24 cellular contexts compared by ENCODE assay signal in the genomic region with DNA sequence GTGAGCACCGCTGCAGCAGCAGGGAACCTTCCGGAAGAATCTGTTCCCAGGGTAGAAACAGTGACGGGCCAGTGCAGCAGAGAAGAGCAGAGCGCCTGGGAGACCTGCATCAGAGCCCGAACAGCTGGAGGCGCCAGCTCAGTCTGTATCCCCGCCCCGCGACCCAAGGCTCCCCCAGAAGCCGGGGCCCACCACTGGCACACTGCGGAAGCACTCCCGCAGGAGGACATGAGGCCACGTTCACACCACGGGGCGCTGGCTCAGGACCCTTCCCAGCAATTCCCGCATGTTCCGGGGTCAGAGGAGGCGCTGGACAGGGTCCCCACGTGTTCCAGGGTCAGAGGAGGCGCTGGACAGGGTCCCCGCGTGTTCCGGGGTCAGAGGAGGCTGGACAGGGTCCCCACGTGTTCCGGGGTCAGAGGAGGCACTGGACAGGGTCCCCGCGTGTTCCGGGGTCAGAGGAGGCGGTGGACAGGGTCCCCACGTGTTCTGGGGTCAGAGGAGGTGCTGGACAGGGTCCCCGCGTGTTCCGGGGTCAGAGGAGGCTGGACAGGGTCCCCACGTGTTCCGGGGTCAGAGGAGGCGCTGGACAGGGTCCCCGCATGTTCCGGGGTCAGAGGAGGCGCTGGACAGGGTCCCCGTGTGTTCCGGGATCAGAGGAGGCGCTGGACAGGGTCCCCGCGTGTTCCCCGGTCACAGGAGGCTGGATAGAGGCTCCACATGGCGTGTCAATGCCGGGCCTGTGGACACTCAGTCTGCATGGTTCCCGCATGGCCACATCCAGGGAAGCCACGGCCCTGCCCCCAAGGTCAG.
DNase-seq lines count a peak whose midpoint lies in the region; ATAC-seq and TF ChIP-seq lines count a peak whose summit lies in the region.
"Had no signal": no experiment of that assay in that cellular context is flagged by ENCODE, and none has a peak within 500 bp of the region (broad histone marks: within the 10 kb centered on the region; RNA-seq: fewer than 3 reads in every experiment).

No MANE protein-coding gene starts in this region.

- H3K9me3 ChIP-seq in left ventricle myocardium inferior (replicated peaks) (no peaks in the 10 kb centered on the region), body of pancreas (no peaks in the 10 kb centered on the region)
- no peaks in the 10 kb centered on the region for H3K9me3 ChIP-seq in CD4-positive, alpha-beta memory T cell (ENCODE audit: control insufficient read depth in 1 of 2, low read length in 2 of 2)
- H3K9me3 ChIP-seq: A549, left lung, thoracic aorta, vagina had no signal

- H3K9me3 Mint-ChIP-seq in CD4-positive, alpha-beta memory T cell = no peaks in the 10 kb centered on the region
- H3K9me3 Mint-ChIP-seq: activated T-helper 17 cell treated with anti-CD3 and anti-CD28 coated beads, Interleukin-2, amount 50 U/mL, for 72 hours; CD8-positive, alpha-beta T cell; T-helper 2 cell treated with Interferon-gamma antibody and Interleukin-4, amounts not matched to agents 5 μg/mL and 100 μg/mL, for 36 hours had no signal

- TF ChIP-seq POLR2A in body of pancreas (IDR thresholded peaks at IDR 0.05) = no peak

- peaks cover 16 to 36% (median 19%) of the 10 kb centered on the region in 4 donors for H3K4me1 Mint-ChIP-seq in CD4-positive, alpha-beta memory T cell

- peak overlapping the region in 2 of 7 donors; percentile 30 to 41 for H3K27ac Mint-ChIP-seq in CD4-positive, alpha-beta memory T cell
- H3K27ac Mint-ChIP-seq: activated CD4-positive, alpha-beta T cell treated with anti-CD3 and anti-CD28 coated beads for 36 hours; activated T-helper 17 cell treated with anti-CD3 and anti-CD28 coated beads, Interleukin-2, amount 50 U/mL, for 72 hours; CD8-positive, alpha-beta T cell; T-helper 2 cell treated with Interferon-gamma antibody and Interleukin-4, amounts not matched to agents 5 μg/mL and 100 μg/mL, for 36 hours had no signal

- POLR2A ChIA-PET in RWPE1 (lab: Yijun Ruan, JAX; ENCODE audit: low non-redundant PET) = no interaction called here
- POLR2A ChIA-PET in CD4-positive, alpha-beta memory T cell (lab: Charles Lee; ENCODE audit: partially characterized antibody) = no interaction called here

- H3K4me3 Mint-ChIP-seq in CD4-positive, alpha-beta memory T cell = no peak overlapping the region
- H3K4me3 Mint-ChIP-seq: activated CD4-positive, alpha-beta T cell treated with anti-CD3 and anti-CD28 coated beads for 36 hours; activated T-helper 17 cell treated with anti-CD3 and anti-CD28 coated beads, Interleukin-2, amount 50 U/mL, for 72 hours; T-helper 2 cell treated with Interferon-gamma antibody and Interleukin-4, amounts not matched to agents 5 μg/mL and 100 μg/mL, for 36 hours had no signal

- CTCF ChIA-PET in RWPE1 (lab: Yijun Ruan, JAX) = no interaction called here
- CTCF ChIA-PET in CD4-positive, alpha-beta memory T cell (lab: Charles Lee; ENCODE audit: partially characterized antibody) = no interaction called here

- H3K27me3 ChIP-seq in left ventricle myocardium inferior (ENCODE audit: low read depth) (no peaks in the 10 kb centered on the region), body of pancreas (no peaks in the 10 kb centered on the region)
- H3K27me3 ChIP-seq in CD4-positive, alpha-beta memory T cell (ENCODE audit: insufficient read depth, low read length) = no peaks in the 10 kb centered on the region
- H3K27me3 ChIP-seq: left lung, vagina had no signal

- WGBS in body of pancreas, 2 donors = 92 to 93% methylated on average over 31 to 36 of the region's 49 CpGs

- H3K36me3 Mint-ChIP-seq in CD4-positive, alpha-beta memory T cell = peaks cover 3 to 7% of the 10 kb centered on the region in 2 donors
- H3K36me3 Mint-ChIP-seq: CD8-positive, alpha-beta T cell had no signal

- ATAC-seq in left ventricle myocardium superior = no peak
- no peak for ATAC-seq in body of pancreas
- ATAC-seq in GM18502 (IDR thresholded peaks at IDR 0.05; ENCODE audit: poor library complexity, unreplicated experiment) = no peak
- ATAC-seq: A549; activated CD4-positive, alpha-beta T cell treated with anti-CD3 and anti-CD28 coated beads for 36 hours; activated T-helper 17 cell treated with anti-CD3 and anti-CD28 coated beads, Interleukin-2, amount 50 U/mL, for 72 hours; CD8-positive, alpha-beta T cell had no signal

- H3K36me3 ChIP-seq in left ventricle myocardium inferior = no peaks in the 10 kb centered on the region
- H3K36me3 ChIP-seq in body of pancreas (replicated peaks in 1 of 2; ENCODE audit: insufficient read depth in 1 of 2, low read depth in 2 of 2) = no peaks in the 10 kb centered on the region
- no peaks in the 10 kb centered on the region for H3K36me3 ChIP-seq in CD4-positive, alpha-beta memory T cell (ENCODE audit: insufficient read depth, low read length)
- H3K36me3 ChIP-seq: left lung, thoracic aorta, vagina had no signal

- no peak for TF ChIP-seq CTCF in left ventricle myocardium inferior (IDR thresholded peaks at IDR 0.05; ENCODE audit: borderline replicate concordance)
- TF ChIP-seq CTCF in RWPE1 (conservative IDR thresholded peaks at IDR 0.05; ENCODE audit: low read depth) = no peak
- TF ChIP-seq CTCF in body of pancreas (IDR thresholded peaks at IDR 0.05) = no peak

- H3K27me3 Mint-ChIP-seq in CD4-positive, alpha-beta memory T cell = no peaks in the 10 kb centered on the region
- H3K27me3 Mint-ChIP-seq: activated CD4-positive, alpha-beta T cell treated with anti-CD3 and anti-CD28 coated beads for 36 hours; activated T-helper 17 cell treated with anti-CD3 and anti-CD28 coated beads, Interleukin-2, amount 50 U/mL, for 72 hours had no signal

- DNase-seq in left ventricle myocardium inferior = no peak
- no peak for DNase-seq in left ventricle myocardium superior
- DNase-seq in RWPE1 (ENCODE audit: low spot score) = no peak
- DNase-seq in myocyte (ENCODE audit: low read depth) = peak; percentile 36
- DNase-seq in substantia nigra (lab: John Stamatoyannopoulos, UW) = no peak
- DNase-seq in body of pancreas = no peak
- DNase-seq in CD4-positive, alpha-beta memory T cell = no peak
- DNase-seq: activated CD4-positive, alpha-beta T cell treated with anti-CD3 and anti-CD28 coated beads for 36 hours; activated naive CD4-positive, alpha-beta T cell treated with anti-CD3 and anti-CD28 coated beads, Interleukin-2, amount 50 U/mL, for 16 hours; CD8-positive, alpha-beta T cell; GOT3; left lung; NCI-H1417 treated with DMSO at 0.1 percent for 48 hours; NCI-H2081; NCI-H524 treated with DMSO at 0.1 percent for 48 hours; NK-92 treated with Interleukin-12 subunit alpha and Interleukin-12 subunit beta, amount 100 ng/mL, for 24 hours; stimulated activated naive CD4-positive, alpha-beta T cell treated with Interleukin-2 at 50 U/mL for 16 hours had no signal

- intact Hi-C loops in left ventricle myocardium inferior (cut with micrococcal nuclease) (no loop called here), left ventricle myocardium superior (cut with micrococcal nuclease) (no loop called here), body of pancreas (cut with DNase I) (no loop called here)
- intact Hi-C loops in CD4-positive, alpha-beta memory T cell (cut with micrococcal nuclease) = no loop called here

- peak overlapping the region; percentile 81 for H3K27ac ChIP-seq in left ventricle myocardium inferior (replicated peaks)
- peak overlapping the region; percentile 65 for H3K27ac ChIP-seq in RWPE1
- H3K27ac ChIP-seq in substantia nigra (ENCODE audit: low read depth, low read length, poor library complexity, severe bottlenecking) = peak overlapping the region; percentile 64
- H3K27ac ChIP-seq in body of pancreas = no peak overlapping the region
- no peak overlapping the region for H3K27ac ChIP-seq in CD4-positive, alpha-beta memory T cell (ENCODE audit: low read depth, low read length)
- H3K27ac ChIP-seq: A549, left lung, thoracic aorta, vagina had no signal

- no peak overlapping the region for H3K4me3 ChIP-seq in left ventricle myocardium inferior
- H3K4me3 ChIP-seq in body of pancreas = no peak overlapping the region
- H3K4me3 ChIP-seq in CD4-positive, alpha-beta memory T cell (ENCODE audit: low read length in 2 of 2) = no peak overlapping the region
- H3K4me3 ChIP-seq: A549, left lung, skin epidermis, thoracic aorta, vagina had no signal

- peaks cover 55% of the 10 kb centered on the region for H3K4me1 ChIP-seq in left ventricle myocardium inferior
- no peaks in the 10 kb centered on the region for H3K4me1 ChIP-seq in body of pancreas
- peaks cover 11% of the 10 kb centered on the region for H3K4me1 ChIP-seq in CD4-positive, alpha-beta memory T cell (ENCODE audit: insufficient read depth, low read length)

Comparison
In these comparisons a context has a peak if more than half of its experiments do, and no peak if none do; other contexts are left out.
1. H3K27ac ChIP-seq: peak in left ventricle myocardium inferior (single experiment), RWPE1 (single experiment) and substantia nigra (single experiment); none in body of pancreas (0 of 4) and CD4-positive, alpha-beta memory T cell (single experiment).